Comparison of ENCODE assay signal across 11 cellular contexts in genomic region chr3:11671648-11672100, GRCh38. TPM values are rescaled to one million over a fixed set of nuclear protein-coding genes. Genes with fewer than 3 reads are reported as not detected.
DNase-seq lines count a peak whose midpoint lies in the region; ATAC-seq and TF ChIP-seq lines count a peak whose summit lies in the region.
"Had no signal": no experiment of that assay in that cellular context is flagged by ENCODE, and none has a peak within 500 bp of the region (broad histone marks: within the 10 kb centered on the region; RNA-seq: fewer than 3 reads in every experiment).

No MANE protein-coding gene starts in this region.

- no peak overlapping the region for H3K9ac ChIP-seq in OCI-LY3 (ENCODE audit: low read length)
- H3K9ac ChIP-seq: parathyroid adenoma had no signal

- H3K27me3 ChIP-seq in OCI-LY3 (ENCODE audit: low read depth, low read length) = peaks cover 58% of the 10 kb centered on the region
- H3K27me3 ChIP-seq in gastroesophageal sphincter = no peaks in the 10 kb centered on the region
- H3K27me3 ChIP-seq in GM23338 (ENCODE audit: insufficient read depth) = no peaks in the 10 kb centered on the region

- H2AFZ ChIP-seq in OCI-LY3 (ENCODE audit: low read depth, low read length) (no peak overlapping the region), GM23338 (no peak overlapping the region)
- H2AFZ ChIP-seq: parathyroid adenoma had no signal

- peak; percentile 68 for DNase-seq in Ammon's horn (ENCODE audit: low spot score)
- no peak for DNase-seq in activated CD8-positive, alpha-beta memory T cell treated with anti-CD3 and anti-CD28 coated beads, Interleukin-2, amount 10 ng/mL, durations not matched to agents 7 days and 5 days
- DNase-seq in central memory CD4-positive, alpha-beta T cell = no peak
- DNase-seq in GM23338 (ENCODE audit: low spot score) = no peak
- DNase-seq: GDM1, NCI-H187 had no signal

- no peak overlapping the region for H3K27ac Mint-ChIP-seq in activated CD8-positive, alpha-beta memory T cell treated with anti-CD3 and anti-CD28 coated beads, Interleukin-2, amount 10 ng/mL, durations not matched to agents 7 days and 5 days
- no peak overlapping the region for H3K27ac Mint-ChIP-seq in GM23338

- ATAC-seq in GM21723 (IDR thresholded peaks at IDR 0.05; ENCODE audit: unreplicated experiment) = peak; percentile 81
- peak; percentile 53 for ATAC-seq in gastroesophageal sphincter
- ATAC-seq in activated CD8-positive, alpha-beta memory T cell treated with anti-CD3 and anti-CD28 coated beads, Interleukin-2, amount 10 ng/mL, durations not matched to agents 7 days and 5 days = no peak
- ATAC-seq in GM23338 = no peak
- ATAC-seq in GM19467 (IDR thresholded peaks at IDR 0.05; ENCODE audit: unreplicated experiment) = no peak

- H3K36me3 ChIP-seq in OCI-LY3 (replicated peaks; ENCODE audit: low read depth, low read length) (no peaks in the 10 kb centered on the region), gastroesophageal sphincter (no peaks in the 10 kb centered on the region), GM23338 (ENCODE audit: insufficient read depth) (no peaks in the 10 kb centered on the region)

- TF ChIP-seq CTCF in OCI-LY3 (IDR thresholded peaks at IDR 0.05; ENCODE audit: low read depth, low read length) (no peak), gastroesophageal sphincter (IDR thresholded peaks at IDR 0.05) (no peak), GM23338 (conservative IDR thresholded peaks at IDR 0.05; ENCODE audit: low read depth in 2 of 2) (no peak)

- CTCF ChIA-PET in activated CD8-positive, alpha-beta memory T cell treated with anti-CD3 and anti-CD28 coated beads, Interleukin-2, amount 10 ng/mL, durations not matched to agents 7 days and 5 days (lab: Charles Lee) = no interaction called here

- peak overlapping the region; percentile 35 for H3K4me2 ChIP-seq in OCI-LY3 (ENCODE audit: low read length)
- no peak overlapping the region for H3K4me2 ChIP-seq in GM23338

- H3K79me2 ChIP-seq in OCI-LY3 (ENCODE audit: low read length) = no peaks in the 10 kb centered on the region
- peaks cover 3% of the 10 kb centered on the region for H3K79me2 ChIP-seq in GM23338 (replicated peaks; ENCODE audit: insufficient read depth)
- H3K79me2 ChIP-seq: parathyroid adenoma had no signal

- H3K9me3 ChIP-seq in OCI-LY3 (ENCODE audit: insufficient read depth, low read length) = no peaks in the 10 kb centered on the region
- no peaks in the 10 kb centered on the region for H3K9me3 ChIP-seq in gastroesophageal sphincter

- H3F3A ChIP-seq in GM23338 (replicated peaks; ENCODE audit: low read depth) = no peaks in the 10 kb centered on the region

- H3K9me3 Mint-ChIP-seq in activated CD8-positive, alpha-beta memory T cell treated with anti-CD3 and anti-CD28 coated beads, Interleukin-2, amount 10 ng/mL, durations not matched to agents 7 days and 5 days (ENCODE audit: low read depth) = no peaks in the 10 kb centered on the region
- H3K9me3 Mint-ChIP-seq in GM23338 = no peaks in the 10 kb centered on the region; the same call in 2 of the 3 replicates

- H3K4me1 Mint-ChIP-seq in activated CD8-positive, alpha-beta memory T cell treated with anti-CD3 and anti-CD28 coated beads, Interleukin-2, amount 10 ng/mL, durations not matched to agents 7 days and 5 days = no peaks in the 10 kb centered on the region
- peaks cover 14% of the 10 kb centered on the region for H3K4me1 Mint-ChIP-seq in GM23338

- peaks cover 23% of the 10 kb centered on the region; the same call in 1 of the 2 replicates for H4K20me1 ChIP-seq in OCI-LY3 (ENCODE audit: insufficient read depth, low read length)
- H4K20me1 ChIP-seq in GM23338 (replicated peaks; ENCODE audit: insufficient read depth) = peaks cover 6% of the 10 kb centered on the region; the same call in 1 of the 2 replicates

- no peaks in the 10 kb centered on the region for H3K36me3 Mint-ChIP-seq in activated CD8-positive, alpha-beta memory T cell treated with anti-CD3 and anti-CD28 coated beads, Interleukin-2, amount 10 ng/mL, durations not matched to agents 7 days and 5 days
- no peaks in the 10 kb centered on the region for H3K36me3 Mint-ChIP-seq in GM23338 (ENCODE audit: low read depth)

- H3K4me3 ChIP-seq in OCI-LY3 (ENCODE audit: low read length) (0 out of 2 replicates have a peak overlapping the region, but pooled peaks have one; percentile 4), gastroesophageal sphincter (no peak overlapping the region), GM23338 (no peak overlapping the region)

- H3K27ac ChIP-seq in OCI-LY3 (ENCODE audit: low read length) (no peak overlapping the region), gastroesophageal sphincter (no peak overlapping the region), GM23338 (ENCODE audit: low read depth) (no peak overlapping the region)
- H3K27ac ChIP-seq: parathyroid adenoma had no signal

- H3K27me3 Mint-ChIP-seq in activated CD8-positive, alpha-beta memory T cell treated with anti-CD3 and anti-CD28 coated beads, Interleukin-2, amount 10 ng/mL, durations not matched to agents 7 days and 5 days = no peaks in the 10 kb centered on the region
- H3K27me3 Mint-ChIP-seq in GM23338 (ENCODE audit: insufficient read depth, low read depth, poor library complexity) = peaks cover 3% of the 10 kb centered on the region

- no peaks in the 10 kb centered on the region for H3K9me2 ChIP-seq in GM23338 (ENCODE audit: insufficient read depth)

- H3K4me1 ChIP-seq in OCI-LY3 (ENCODE audit: low read length) (peaks cover 18% of the 10 kb centered on the region), gastroesophageal sphincter (peaks cover 3 to 49% (median 20%) of the 10 kb centered on the region in 3 donors), GM23338 (ENCODE audit: insufficient read depth) (peaks cover 8% of the 10 kb centered on the region; the same call in 1 of the 2 replicates)
- H3K4me1 ChIP-seq: parathyroid adenoma had no signal

- TF ChIP-seq EP300 in gastroesophageal sphincter (IDR thresholded peaks at IDR 0.05) = no peak

- H3K4me3 Mint-ChIP-seq in activated CD8-positive, alpha-beta memory T cell treated with anti-CD3 and anti-CD28 coated beads, Interleukin-2, amount 10 ng/mL, durations not matched to agents 7 days and 5 days = no peak overlapping the region
- H3K4me3 Mint-ChIP-seq in GM23338 = no peak overlapping the region

- no peak for TF ChIP-seq POLR2A in gastroesophageal sphincter (IDR thresholded peaks at IDR 0.05)

- WGBS in gastroesophageal sphincter (ENCODE audit: low coverage in 1 of 2), 2 donors = 21 to 41% methylated on average over 4 of the region's 4 CpGs

TF ChIP-seq in GM23338, 12 proteins besides CTCF, POLR2A, EP300 and RAD21:
- TF ChIP-seq ZNF114 (CRISPR knock-in tag; IDR thresholded peaks at IDR 0.05) (no peak), JUNB (IDR thresholded peaks at IDR 0.05; ENCODE audit: unreplicated experiment) (no peak)

RNA-seq across cellular contexts. Expression of gene VGLL4, which starts 28.0 kb away (rescaled TPM):
- 100 to 1,000 TPM in 1 of 4 donors, 10 to 100 TPM in 3; 53.4 to 128 (median 58.2) TPM for total RNA-seq in gastroesophageal sphincter
- 10 to 100 TPM; 45.3 to 53.2 TPM for total RNA-seq in activated CD8-positive, alpha-beta memory T cell treated with anti-CD3 and anti-CD28 coated beads, Interleukin-2, amount 10 ng/mL, durations not matched to agents 7 days and 5 days
- total RNA-seq in GM23338 (2014; rRNA removed; shearing (Covaris generic)) = 39.1 and 45.9 TPM in 2 replicates
- 20.8 and 23.2 TPM in 2 replicates for polyA plus RNA-seq in GM23338 (2016; fragmentation: Nextera tagmentation; extraction: Ambion mirVana)

Comparison
In these comparisons a context has a peak if more than half of its experiments do, and no peak if none do; other contexts are left out.
1. ATAC-seq: peak in GM21723 (single experiment) and gastroesophageal sphincter (single experiment); none in activated CD8-positive, alpha-beta memory T cell treated with anti-CD3 and anti-CD28 coated beads, Interleukin-2, amount 10 ng/mL, durations not matched to agents 7 days and 5 days (single experiment), GM23338 (single experiment) and GM19467 (single experiment).